1 cellular context compared by ENCODE assay signal in the genomic region with DNA sequence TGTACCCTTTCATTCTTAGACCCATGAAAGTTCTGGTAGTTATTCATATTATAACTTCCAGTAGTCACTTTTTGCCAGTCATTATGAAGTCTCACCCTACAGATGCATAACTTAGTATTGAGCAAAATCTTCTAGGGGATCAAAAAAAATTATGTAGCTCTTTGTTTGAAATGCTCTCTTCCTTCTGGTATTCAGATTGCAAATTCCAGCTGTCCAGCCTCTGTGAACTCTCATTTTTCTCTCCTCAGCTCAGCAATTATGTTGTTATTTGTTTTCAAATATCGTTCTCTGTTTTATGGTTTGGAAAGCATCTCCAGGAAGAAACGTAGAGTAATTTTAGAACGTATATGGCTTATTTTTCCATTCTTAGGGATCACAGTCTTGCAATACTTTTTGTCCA.
TF ChIP-seq lines count a peak whose summit lies in the region.

No MANE protein-coding gene starts in this region.

TF ChIP-seq in IMR-90, 13 proteins besides CTCF, POLR2A, EP300 and RAD21:
- no peak for TF ChIP-seq FOS (IDR thresholded peaks at IDR 0.05; ENCODE audit: low read depth, low read length)
- TF ChIP-seq, protein P1, sequence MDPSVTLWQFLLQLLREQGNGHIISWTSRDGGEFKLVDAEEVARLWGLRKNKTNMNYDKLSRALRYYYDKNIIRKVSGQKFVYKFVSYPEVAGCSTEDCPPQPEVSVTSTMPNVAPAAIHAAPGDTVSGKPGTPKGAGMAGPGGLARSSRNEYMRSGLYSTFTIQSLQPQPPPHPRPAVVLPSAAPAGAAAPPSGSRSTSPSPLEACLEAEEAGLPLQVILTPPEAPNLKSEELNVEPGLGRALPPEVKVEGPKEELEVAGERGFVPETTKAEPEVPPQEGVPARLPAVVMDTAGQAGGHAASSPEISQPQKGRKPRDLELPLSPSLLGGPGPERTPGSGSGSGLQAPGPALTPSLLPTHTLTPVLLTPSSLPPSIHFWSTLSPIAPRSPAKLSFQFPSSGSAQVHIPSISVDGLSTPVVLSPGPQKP (IDR thresholded peaks at IDR 0.05; ENCODE audit: borderline replicate concordance, low read depth, low read length) = no peak
- peak; percentile 61; the same call in 1 of the 2 replicates for TF ChIP-seq NFE2L2 (IDR thresholded peaks at IDR 0.05; ENCODE audit: low read depth, low read length)
